ENCODE assay signal across 12 cellular contexts in the genomic region with DNA sequence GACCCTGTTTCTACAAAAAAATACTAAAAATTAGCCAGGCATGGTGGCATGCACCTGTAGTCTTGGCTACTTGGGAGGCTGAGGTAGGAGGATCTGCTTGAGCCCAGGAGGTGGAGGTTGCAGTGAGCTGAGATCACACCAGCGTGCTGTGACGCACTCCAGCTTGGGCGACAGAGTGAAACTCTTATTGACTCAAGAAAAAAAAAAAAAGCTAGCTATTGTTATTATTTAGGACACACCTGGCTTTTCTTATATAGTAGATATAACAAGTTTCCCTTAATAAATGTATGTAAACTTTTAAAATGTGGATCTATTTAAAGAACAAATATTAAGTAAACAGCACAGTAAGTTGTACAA. TPM values are rescaled to one million over a fixed set of nuclear protein-coding genes. Genes with fewer than 3 reads are reported as not detected.
A peak's percentile ranks its signal among the peaks of the same experiment; 100 is the strongest.
DNase-seq lines count a peak whose midpoint lies in the region; ATAC-seq, FAIRE-seq and TF ChIP-seq lines count a peak whose summit lies in the region.
"Had no signal": no experiment of that assay in that cellular context is flagged by ENCODE, and none has a peak within 500 bp of the region (broad histone marks: within the 10 kb centered on the region; RNA-seq: fewer than 3 reads in every experiment).

No MANE protein-coding gene starts in this region.

- TF ChIP-seq POLR2A in HepG2 (IDR thresholded peaks at IDR 0.05; ENCODE audit: insufficient read depth in 1 of 2, low read depth in 2 of 2, low read length in 2 of 2) (no peak), right lobe of liver (IDR thresholded peaks at IDR 0.05) (no peak)

- FAIRE-seq in HepG2 (lab: Jason Lieb, UNC): no peak
- FAIRE-seq: endometrium had no signal

- POLR2A ChIA-PET in HepG2 (lab: Yijun Ruan, JAX): interaction anchor here (0.7 to 5.7 kb wide), 14 partner anchors 8 to 101 kb away, joined by 3 to 77 read pairs (median 8); partner anchors contain the start of genes ATXN2L, NFATC2IP, SH2B1 and TUFM

- no peaks in the 10 kb centered on the region; the same call in 1 of the 2 replicates for H4K20me1 ChIP-seq in HepG2 (ENCODE audit: insufficient read depth, low read length)

- DNase-seq in HepG2 (ENCODE audit: low spot score) (no peak), right lobe of liver (no peak), T-helper 17 cell (no peak), immature natural killer cell (no peak), DMS79 treated with DMSO at 0.1 percent for 48 hours (lab: John Stamatoyannopoulos, UW) (no peak), NCI-H748 (lab: John Stamatoyannopoulos, UW; ENCODE audit: unreplicated experiment) (no peak)
- DNase-seq: NCI-H1092 treated with DMSO at 0.1 percent for 48 hours had no signal

- no peaks in the 10 kb centered on the region for H3K9me3 ChIP-seq in HepG2 (ENCODE audit: low read length)
- H3K9me3 ChIP-seq in right lobe of liver: no peaks in the 10 kb centered on the region
- H3K9me3 ChIP-seq in T-helper 17 cell (ENCODE audit: control insufficient read depth, low read length, poor library complexity, severe bottlenecking): no peaks in the 10 kb centered on the region

- CTCF ChIA-PET in HepG2 (lab: Yijun Ruan, JAX; ENCODE audit: low intra/inter-chr PET ratio, low total read pairs): interaction anchor here (0.7 to 3.9 kb wide), 2 partner anchors 22 to 50 kb away, joined by 3 to 8 read pairs; no protein-coding TSS in a partner anchor

- in situ Hi-C loops in HepG2 (cut with HindIII; ENCODE audit: extremely low pct_ligation_motif_present, low pct_unique_long_range_greater_than_20kb): no loop called here

- WGBS in HepG2 (ENCODE audit: low lambda C conversion rate): 22% methylated on average over 3 of the region's 3 CpGs
- 93% methylated on average over 3 of the region's 3 CpGs for WGBS in right lobe of liver (ENCODE audit: insufficient coverage, low coverage, low lambda C conversion rate, missing lambda C conversion rate)

- no peaks in the 10 kb centered on the region for H3K79me2 ChIP-seq in HepG2 (ENCODE audit: insufficient read depth, low read length)

- H3K27ac ChIP-seq in HepG2 (ENCODE audit: extremely low read length, insufficient read depth, low read length) (peak overlapping the region; percentile 89), right lobe of liver (no peak overlapping the region)
- H3K27ac ChIP-seq: HL-60 had no signal

- peak overlapping the region; percentile 84 to 99 (median 87); a peak in 4 of 6 replicates for H3K4me3 ChIP-seq in HepG2 (replicated peaks in 1 of 3; ENCODE audit: insufficient read depth in 1 of 3, low read depth in 2 of 3, low read length in 3 of 3)
- no peak overlapping the region for H3K4me3 ChIP-seq in right lobe of liver

- H3K9me3 Mint-ChIP-seq in immature natural killer cell: no peaks in the 10 kb centered on the region
- H3K9me3 Mint-ChIP-seq: CD14-positive monocyte had no signal

- H3K27me3 ChIP-seq in HepG2 (ENCODE audit: control insufficient read depth in 1 of 2, insufficient read depth in 2 of 2, low read length in 2 of 2) (no peaks in the 10 kb centered on the region), right lobe of liver (no peaks in the 10 kb centered on the region)

- H3K27ac Mint-ChIP-seq in T-helper 17 cell (peak overlapping the region; percentile 95), immature natural killer cell (peak overlapping the region in 5 of 6 donors; percentile 71 to 99 (median 83))

- H3K36me3 Mint-ChIP-seq in T-helper 17 cell (ENCODE audit: low read depth): peaks cover 5% of the 10 kb centered on the region
- H3K36me3 Mint-ChIP-seq in immature natural killer cell: peaks cover 0 to 17% (median 5%) of the 10 kb centered on the region in 3 donors

- H3K4me2 ChIP-seq in HepG2 (ENCODE audit: low read depth, low read length): peak overlapping the region; percentile 98

- no peaks in the 10 kb centered on the region for H3K27me3 Mint-ChIP-seq in T-helper 17 cell
- peaks cover 6 to 14% (median 14%) of the 10 kb centered on the region in 3 donors for H3K27me3 Mint-ChIP-seq in immature natural killer cell (ENCODE audit: low read depth in 3 of 3)

- TF ChIP-seq EP300 in HepG2 (IDR thresholded peaks at IDR 0.05; ENCODE audit: low read depth in 2 of 2, low read length in 2 of 2) (no peak), HepG2 (CRISPR knock-in tag; IDR thresholded peaks at IDR 0.05; ENCODE audit: borderline replicate concordance) (no peak)

- H3K9ac ChIP-seq in HepG2 (ENCODE audit: insufficient read depth, low read depth, low read length): peak overlapping the region; percentile 52

- intact Hi-C loops in HepG2 (cut with micrococcal nuclease; ENCODE audit: unreplicated experiment): loop anchor here (1.0 to 2.0 kb wide), 2 partner anchors 14 to 22 kb away; no protein-coding TSS in a partner anchor
- intact Hi-C loops in right lobe of liver (cut with DNase I): no loop called here

- ATAC-seq in HepG2 (no peak), right lobe of liver (no peak), T-helper 17 cell (no peak), GM18520 (IDR thresholded peaks at IDR 0.05; ENCODE audit: unreplicated experiment) (no peak), HG03095 (IDR thresholded peaks at IDR 0.05; ENCODE audit: unreplicated experiment) (no peak)

- TF ChIP-seq CTCF in HepG2 (CRISPR knock-in tag; IDR thresholded peaks at IDR 0.05) (no peak), right lobe of liver (IDR thresholded peaks at IDR 0.05) (no peak)

- TF ChIP-seq RAD21 in HepG2 (CRISPR knock-in tag; IDR thresholded peaks at IDR 0.05): no peak

- no TSS peak for BruUV-seq in HepG2 (replicated peaks; lab: Mats Ljungman, UMichigan)

- H3K36me3 ChIP-seq in HepG2 (replicated peaks in 1 of 2; ENCODE audit: control insufficient read depth in 1 of 2, insufficient read depth in 2 of 2, low read length in 2 of 2): peaks cover 6 to 11% of the 10 kb centered on the region in 2 experiments; a peak in 3 of 5 replicates
- H3K36me3 ChIP-seq in right lobe of liver: peaks cover 0 to 9% (median 0%) of the 10 kb centered on the region in 4 donors

- H3K4me3 Mint-ChIP-seq in T-helper 17 cell: no peak overlapping the region
- H3K4me3 Mint-ChIP-seq in immature natural killer cell: peak overlapping the region; percentile 21 to 99 (median 79)

- H2AFZ ChIP-seq in HepG2 (ENCODE audit: low read length): no peak overlapping the region

- H3K4me1 ChIP-seq in HepG2 (ENCODE audit: insufficient read depth, low read length): peaks cover 58% of the 10 kb centered on the region
- peaks cover 0 to 5% (median 0%) of the 10 kb centered on the region in 4 donors for H3K4me1 ChIP-seq in right lobe of liver

- H3K4me1 Mint-ChIP-seq in T-helper 17 cell (peaks cover 24% of the 10 kb centered on the region), immature natural killer cell (peaks cover 20 to 23% of the 10 kb centered on the region in 2 donors)

RNA-seq across cellular contexts. Expression of gene RABEP2, which starts 1.8 kb away (rescaled TPM):
- total RNA-seq in HepG2 (2016; rRNA removed; fragmentation: Illumina TruSeq; extraction: Trizol) (16.1 and 18.4 TPM in 2 replicates), right lobe of liver (10 to 100 TPM in 2 of 6 experiments, 1 to 10 TPM in 4; 5.0 to 21.0 (median 9.1) TPM), T-helper 17 cell (10 to 100 TPM; 25.2 to 25.3 TPM)
- total RNA-seq in HepG2 (2016; cell fraction: cytosol; rRNA removed; fragmentation: Illumina TruSeq; extraction: Trizol; ENCODE audit: low read depth): 2.9 and 3.6 TPM in 2 replicates
- total RNA-seq in HepG2 (2016; cell fraction: insoluble cytoplasmic fraction; rRNA removed; fragmentation: Illumina TruSeq; extraction: Trizol): 13.9 and 19.6 TPM in 2 replicates
- total RNA-seq in HepG2 (2016; cell fraction: membrane; rRNA removed; fragmentation: Illumina TruSeq; extraction: Trizol): 7.5 and 8.4 TPM in 2 replicates
- total RNA-seq in HepG2 (2016; cell fraction: nucleus; rRNA removed; fragmentation: Illumina TruSeq; extraction: Trizol): 10.2 and 11.4 TPM in 2 replicates
- polyA plus RNA-seq in HepG2 (2011; rRNA removed) (10.8 and 12.4 TPM in 2 replicates), immature natural killer cell (10 to 100 TPM in 1 of 3 donors, 1 to 10 TPM in 2; 6.3 to 13.9 (median 9.6) TPM)
- 8.5 and 13.3 TPM in 2 replicates for polyA plus RNA-seq in HepG2 (2011; cell fraction: cytosol; rRNA removed)
- polyA plus RNA-seq in HepG2 (2011; cell fraction: nucleus; rRNA removed): 28.2 and 32.3 TPM in 2 replicates
- 5.7 and 7.3 TPM in 2 replicates for polyA plus RNA-seq in HepG2 (2012)
- 1.9 and 2.8 TPM in 2 replicates for polyA plus RNA-seq in HepG2 (2016; cell fraction: cytosol; fragmentation: Illumina TruSeq; extraction: Trizol; ENCODE audit: low read depth)
- 9.8 and 12.4 TPM in 2 replicates for polyA plus RNA-seq in HepG2 (2016; cell fraction: insoluble cytoplasmic fraction; fragmentation: Illumina TruSeq; extraction: Trizol; ENCODE audit: low read depth)
- 4.5 and 4.9 TPM in 2 replicates for polyA plus RNA-seq in HepG2 (2016; cell fraction: membrane; fragmentation: Illumina TruSeq; extraction: Trizol; ENCODE audit: low read depth)
- polyA plus RNA-seq in HepG2 (2016; cell fraction: nucleus; fragmentation: Illumina TruSeq; extraction: Trizol; ENCODE audit: insufficient read depth, low read depth): 17.2 and 17.9 TPM in 2 replicates
- 5.5 and 7.5 TPM in 2 replicates for polyA minus RNA-seq in HepG2 (2011; rRNA and poly(A)+ RNA removed; ENCODE audit: low replicate concordance)
- 5.5 and 7.4 TPM in 2 replicates for polyA minus RNA-seq in HepG2 (2011; cell fraction: cytosol; rRNA and poly(A)+ RNA removed)
- 6.2 and 7.5 TPM in 2 replicates for polyA minus RNA-seq in HepG2 (2011; cell fraction: nucleus; rRNA and poly(A)+ RNA removed)

RNA-seq across cellular contexts. Expression of gene CD19, which starts 8.6 kb away (rescaled TPM):
- total RNA-seq in HepG2 (2016; rRNA removed; fragmentation: Illumina TruSeq; extraction: Trizol): 0.48 and 0.55 TPM in 2 replicates
- 0.26 TPM in 1 of 2 replicates, not detected in the other for total RNA-seq in HepG2 (2016; cell fraction: cytosol; rRNA removed; fragmentation: Illumina TruSeq; extraction: Trizol; ENCODE audit: low read depth)
- 0.34 and 0.37 TPM in 2 replicates for total RNA-seq in HepG2 (2016; cell fraction: insoluble cytoplasmic fraction; rRNA removed; fragmentation: Illumina TruSeq; extraction: Trizol)
- 0.24 TPM in 1 of 2 replicates, not detected in the other for total RNA-seq in HepG2 (2016; cell fraction: membrane; rRNA removed; fragmentation: Illumina TruSeq; extraction: Trizol)
- not detected in 2 replicates for total RNA-seq in HepG2 (2016; cell fraction: nucleus; rRNA removed; fragmentation: Illumina TruSeq; extraction: Trizol)
- 1.1 and 1.2 TPM in 2 replicates for polyA plus RNA-seq in HepG2 (2011; rRNA removed)
- polyA plus RNA-seq in HepG2 (2011; cell fraction: cytosol; rRNA removed): 0.92 and 2.2 TPM in 2 replicates
- polyA plus RNA-seq in HepG2 (2011; cell fraction: nucleus; rRNA removed): 2.1 and 2.5 TPM in 2 replicates
- polyA plus RNA-seq in HepG2 (2012): 1.6 and 2.5 TPM in 2 replicates
- polyA plus RNA-seq in HepG2 (2016; cell fraction: cytosol; fragmentation: Illumina TruSeq; extraction: Trizol; ENCODE audit: low read depth): 0.05 and 0.07 TPM in 2 replicates
- polyA plus RNA-seq in HepG2 (2016; cell fraction: insoluble cytoplasmic fraction; fragmentation: Illumina TruSeq; extraction: Trizol; ENCODE audit: low read depth): 0.64 and 0.67 TPM in 2 replicates
- 0.10 TPM in 1 of 2 replicates, not detected in the other for polyA plus RNA-seq in HepG2 (2016; cell fraction: membrane; fragmentation: Illumina TruSeq; extraction: Trizol; ENCODE audit: low read depth)
- 0.32 and 0.45 TPM in 2 replicates for polyA plus RNA-seq in HepG2 (2016; cell fraction: nucleus; fragmentation: Illumina TruSeq; extraction: Trizol; ENCODE audit: insufficient read depth, low read depth)
- 0.07 and 1.0 TPM in 2 replicates for polyA minus RNA-seq in HepG2 (2011; rRNA and poly(A)+ RNA removed; ENCODE audit: low replicate concordance)
- not detected in 2 replicates for polyA minus RNA-seq in HepG2 (2011; cell fraction: cytosol; rRNA and poly(A)+ RNA removed)
- polyA minus RNA-seq in HepG2 (2011; cell fraction: nucleus; rRNA and poly(A)+ RNA removed): 0.39 and 0.75 TPM in 2 replicates
- total RNA-seq in right lobe of liver: under 1 TPM in 1 of 6 experiments, not detected in 5; 0.10 TPM
- total RNA-seq in T-helper 17 cell: 1 to 10 TPM in 1 of 2 donors, not detected in 1; 4.0 TPM
- under 1 TPM; 0.18 to 0.29 (median 0.27) TPM for polyA plus RNA-seq in immature natural killer cell

RNA-seq across cellular contexts. Expression of gene NFATC2IP, which starts 27.5 kb away (rescaled TPM):
- 18.2 and 32.1 TPM in 2 replicates for total RNA-seq in HepG2 (2016; rRNA removed; fragmentation: Illumina TruSeq; extraction: Trizol)
- 8.8 and 9.0 TPM in 2 replicates for total RNA-seq in HepG2 (2016; cell fraction: cytosol; rRNA removed; fragmentation: Illumina TruSeq; extraction: Trizol; ENCODE audit: low read depth)
- 16.5 and 31.5 TPM in 2 replicates for total RNA-seq in HepG2 (2016; cell fraction: insoluble cytoplasmic fraction; rRNA removed; fragmentation: Illumina TruSeq; extraction: Trizol)
- total RNA-seq in HepG2 (2016; cell fraction: membrane; rRNA removed; fragmentation: Illumina TruSeq; extraction: Trizol): 13.0 and 14.4 TPM in 2 replicates
- 39.2 and 44.2 TPM in 2 replicates for total RNA-seq in HepG2 (2016; cell fraction: nucleus; rRNA removed; fragmentation: Illumina TruSeq; extraction: Trizol)
- polyA plus RNA-seq in HepG2 (2011; rRNA removed): 46.6 and 48.5 TPM in 2 replicates
- polyA plus RNA-seq in HepG2 (2011; cell fraction: cytosol; rRNA removed): 17.8 and 17.9 TPM in 2 replicates
- 95.6 and 102 TPM in 2 replicates for polyA plus RNA-seq in HepG2 (2011; cell fraction: nucleus; rRNA removed)
- polyA plus RNA-seq in HepG2 (2012): 21.4 and 26.1 TPM in 2 replicates
- 2.0 and 2.2 TPM in 2 replicates for polyA plus RNA-seq in HepG2 (2016; cell fraction: cytosol; fragmentation: Illumina TruSeq; extraction: Trizol; ENCODE audit: low read depth)
- polyA plus RNA-seq in HepG2 (2016; cell fraction: insoluble cytoplasmic fraction; fragmentation: Illumina TruSeq; extraction: Trizol; ENCODE audit: low read depth): 17.1 and 18.6 TPM in 2 replicates
- polyA plus RNA-seq in HepG2 (2016; cell fraction: membrane; fragmentation: Illumina TruSeq; extraction: Trizol; ENCODE audit: low read depth): 5.0 and 5.5 TPM in 2 replicates
- polyA plus RNA-seq in HepG2 (2016; cell fraction: nucleus; fragmentation: Illumina TruSeq; extraction: Trizol; ENCODE audit: insufficient read depth, low read depth): 172 and 177 TPM in 2 replicates
- polyA minus RNA-seq in HepG2 (2011; rRNA and poly(A)+ RNA removed; ENCODE audit: low replicate concordance): 44.3 and 90.2 TPM in 2 replicates
- 8.3 and 8.6 TPM in 2 replicates for polyA minus RNA-seq in HepG2 (2011; cell fraction: cytosol; rRNA and poly(A)+ RNA removed)
- 49.6 and 61.2 TPM in 2 replicates for polyA minus RNA-seq in HepG2 (2011; cell fraction: nucleus; rRNA and poly(A)+ RNA removed)
- 10 to 100 TPM; 10.3 to 16.5 (median 13.1) TPM for total RNA-seq in right lobe of liver
- 10 to 100 TPM; 67.7 to 70.9 TPM for total RNA-seq in T-helper 17 cell
- polyA plus RNA-seq in immature natural killer cell: 10 to 100 TPM; 22.2 to 37.3 (median 33.0) TPM

RNA-seq across cellular contexts. Expression of gene ATP2A1, which starts 44.9 kb away (rescaled TPM):
- total RNA-seq in HepG2 (2016; rRNA removed; fragmentation: Illumina TruSeq; extraction: Trizol): 0.70 and 3.2 TPM in 2 replicates
- total RNA-seq in HepG2 (2016; cell fraction: cytosol; rRNA removed; fragmentation: Illumina TruSeq; extraction: Trizol; ENCODE audit: low read depth): 1.1 and 1.9 TPM in 2 replicates
- total RNA-seq in HepG2 (2016; cell fraction: insoluble cytoplasmic fraction; rRNA removed; fragmentation: Illumina TruSeq; extraction: Trizol): 0.30 and 2.0 TPM in 2 replicates
- 0.65 and 1.3 TPM in 2 replicates for total RNA-seq in HepG2 (2016; cell fraction: membrane; rRNA removed; fragmentation: Illumina TruSeq; extraction: Trizol)
- 4.8 and 6.9 TPM in 2 replicates for total RNA-seq in HepG2 (2016; cell fraction: nucleus; rRNA removed; fragmentation: Illumina TruSeq; extraction: Trizol)
- 12.5 and 16.4 TPM in 2 replicates for polyA plus RNA-seq in HepG2 (2011; rRNA removed)
- 2.7 and 2.9 TPM in 2 replicates for polyA plus RNA-seq in HepG2 (2011; cell fraction: cytosol; rRNA removed)
- polyA plus RNA-seq in HepG2 (2011; cell fraction: nucleus; rRNA removed): 149 and 332 TPM in 2 replicates
- polyA plus RNA-seq in HepG2 (2012): 31.5 and 57.2 TPM in 2 replicates
- polyA plus RNA-seq in HepG2 (2016; cell fraction: cytosol; fragmentation: Illumina TruSeq; extraction: Trizol; ENCODE audit: low read depth): 0.51 TPM in 2 replicates
- 1.3 and 1.5 TPM in 2 replicates for polyA plus RNA-seq in HepG2 (2016; cell fraction: insoluble cytoplasmic fraction; fragmentation: Illumina TruSeq; extraction: Trizol; ENCODE audit: low read depth)
- polyA plus RNA-seq in HepG2 (2016; cell fraction: membrane; fragmentation: Illumina TruSeq; extraction: Trizol; ENCODE audit: low read depth): 0.87 and 1.9 TPM in 2 replicates
- 55.1 and 58.0 TPM in 2 replicates for polyA plus RNA-seq in HepG2 (2016; cell fraction: nucleus; fragmentation: Illumina TruSeq; extraction: Trizol; ENCODE audit: insufficient read depth, low read depth)
- polyA minus RNA-seq in HepG2 (2011; rRNA and poly(A)+ RNA removed; ENCODE audit: low replicate concordance): 1.4 and 6.4 TPM in 2 replicates
- 0.59 and 1.4 TPM in 2 replicates for polyA minus RNA-seq in HepG2 (2011; cell fraction: cytosol; rRNA and poly(A)+ RNA removed)
- 26.7 and 30.8 TPM in 2 replicates for polyA minus RNA-seq in HepG2 (2011; cell fraction: nucleus; rRNA and poly(A)+ RNA removed)
- 1 to 10 TPM in 2 of 6 experiments, under 1 TPM in 4; 0.42 to 3.6 (median 0.77) TPM for total RNA-seq in right lobe of liver
- total RNA-seq in T-helper 17 cell: 1 to 10 TPM in 1 of 2 donors, under 1 TPM in 1; 0.75 to 1.7 TPM
- polyA plus RNA-seq in immature natural killer cell: under 1 TPM in 1 of 3 donors, not detected in 2; 0.31 TPM
- polyA plus RNA-seq: CD14-positive monocyte had no signal

RNA-seq across cellular contexts. Expression of gene SPNS1, which starts 51.4 kb away (rescaled TPM):
- total RNA-seq in HepG2 (2016; rRNA removed; fragmentation: Illumina TruSeq; extraction: Trizol): 18.3 and 38.8 TPM in 2 replicates
- 13.0 and 15.9 TPM in 2 replicates for total RNA-seq in HepG2 (2016; cell fraction: cytosol; rRNA removed; fragmentation: Illumina TruSeq; extraction: Trizol; ENCODE audit: low read depth)
- total RNA-seq in HepG2 (2016; cell fraction: insoluble cytoplasmic fraction; rRNA removed; fragmentation: Illumina TruSeq; extraction: Trizol): 17.8 and 38.0 TPM in 2 replicates
- total RNA-seq in HepG2 (2016; cell fraction: membrane; rRNA removed; fragmentation: Illumina TruSeq; extraction: Trizol): 23.6 and 31.2 TPM in 2 replicates
- total RNA-seq in HepG2 (2016; cell fraction: nucleus; rRNA removed; fragmentation: Illumina TruSeq; extraction: Trizol): 30.5 and 35.2 TPM in 2 replicates
- 24.3 and 25.6 TPM in 2 replicates for polyA plus RNA-seq in HepG2 (2011; rRNA removed)
- polyA plus RNA-seq in HepG2 (2011; cell fraction: cytosol; rRNA removed): 25.3 and 36.6 TPM in 2 replicates
- 80.6 and 105 TPM in 2 replicates for polyA plus RNA-seq in HepG2 (2011; cell fraction: nucleus; rRNA removed)
- polyA plus RNA-seq in HepG2 (2012): 25.8 and 30.2 TPM in 2 replicates
- polyA plus RNA-seq in HepG2 (2016; cell fraction: cytosol; fragmentation: Illumina TruSeq; extraction: Trizol; ENCODE audit: low read depth): 16.4 and 19.8 TPM in 2 replicates
- 25.1 and 26.7 TPM in 2 replicates for polyA plus RNA-seq in HepG2 (2016; cell fraction: insoluble cytoplasmic fraction; fragmentation: Illumina TruSeq; extraction: Trizol; ENCODE audit: low read depth)
- polyA plus RNA-seq in HepG2 (2016; cell fraction: membrane; fragmentation: Illumina TruSeq; extraction: Trizol; ENCODE audit: low read depth): 23.9 and 29.7 TPM in 2 replicates
- 75.3 and 81.1 TPM in 2 replicates for polyA plus RNA-seq in HepG2 (2016; cell fraction: nucleus; fragmentation: Illumina TruSeq; extraction: Trizol; ENCODE audit: insufficient read depth, low read depth)
- 60.3 and 75.2 TPM in 2 replicates for polyA minus RNA-seq in HepG2 (2011; rRNA and poly(A)+ RNA removed; ENCODE audit: low replicate concordance)
- 27.4 and 28.1 TPM in 2 replicates for polyA minus RNA-seq in HepG2 (2011; cell fraction: cytosol; rRNA and poly(A)+ RNA removed)
- 11.1 and 11.8 TPM in 2 replicates for polyA minus RNA-seq in HepG2 (2011; cell fraction: nucleus; rRNA and poly(A)+ RNA removed)
- 10 to 100 TPM; 13.7 to 21.2 (median 17.7) TPM for total RNA-seq in right lobe of liver
- total RNA-seq in T-helper 17 cell: 10 to 100 TPM; 24.4 to 28.1 TPM
- 10 to 100 TPM; 21.1 to 53.1 (median 30.2) TPM for polyA plus RNA-seq in immature natural killer cell

Comparison
In these comparisons a context has a peak if more than half of its experiments do, and no peak if none do; other contexts are left out.
1. H3K4me3 ChIP-seq: peak in HepG2 (3 of 3); none in right lobe of liver (0 of 3).